25 cellular contexts compared by ENCODE assay signal in the genomic region with DNA sequence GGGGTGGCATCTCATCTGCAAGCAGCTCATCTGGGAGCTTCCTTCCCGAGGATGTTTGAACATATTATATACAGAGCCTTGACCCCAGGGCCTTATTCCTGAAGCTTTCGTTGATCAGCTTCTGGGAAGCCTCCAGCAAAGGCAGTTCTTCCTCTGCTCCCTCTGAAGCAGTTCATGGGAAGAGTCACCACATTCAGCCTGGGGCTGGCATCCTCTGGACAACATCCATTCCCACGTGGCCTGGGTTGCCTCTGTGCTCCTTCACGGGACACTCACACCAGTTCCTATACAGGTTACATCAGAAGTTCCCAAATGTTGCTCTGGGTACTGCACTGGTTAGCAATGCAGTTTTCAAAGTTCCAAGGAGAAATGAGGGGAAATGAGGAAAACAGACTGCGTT. TPM values are rescaled to one million over a fixed set of nuclear protein-coding genes. Genes with fewer than 3 reads are reported as not detected.
DNase-seq lines count a peak whose midpoint lies in the region; ATAC-seq, FAIRE-seq and TF ChIP-seq lines count a peak whose summit lies in the region.
"Had no signal": no experiment of that assay in that cellular context is flagged by ENCODE, and none has a peak within 500 bp of the region (broad histone marks: within the 10 kb centered on the region; RNA-seq: fewer than 3 reads in every experiment).

No MANE protein-coding gene starts in this region.

- H3K4me3 ChIP-seq in left ventricle myocardium inferior (no peak overlapping the region), gastroesophageal sphincter (no peak overlapping the region), gastrocnemius medialis (no peak overlapping the region), vagina (no peak overlapping the region)
- H3K4me3 ChIP-seq: adrenal gland, mucosa of descending colon, right lobe of liver had no signal

- 31% methylated on average over 4 of the region's 5 CpGs; no CpG with 5 or more reads in 1 of the 2 donors for WGBS in gastroesophageal sphincter (ENCODE audit: low coverage in 1 of 2), 2 donors

- H3K27ac ChIP-seq in left ventricle myocardium inferior (replicated peaks) (peak overlapping the region; percentile 89), gastroesophageal sphincter (peak overlapping the region; percentile 94 to 99 (median 98)), gastrocnemius medialis (peak overlapping the region; percentile 70 to 78 (median 76)), vagina (peak overlapping the region; percentile 87)
- H3K27ac ChIP-seq: neutrophil, right lobe of liver had no signal

- TF ChIP-seq CTCF in left ventricle myocardium inferior (IDR thresholded peaks at IDR 0.05; ENCODE audit: borderline replicate concordance) (no peak), gastroesophageal sphincter (IDR thresholded peaks at IDR 0.05) (no peak), gastrocnemius medialis (IDR thresholded peaks at IDR 0.05 in 4 of 5, conservative IDR thresholded peaks at IDR 0.05 in 1 of 5) (no peak), vagina (IDR thresholded peaks at IDR 0.05) (no peak)

- intact Hi-C loops in left ventricle myocardium inferior (cut with micrococcal nuclease), result no loop called here
- intact Hi-C loops in left cardiac atrium (cut with DNase I), result no loop called here
- intact Hi-C loops in gastrocnemius medialis (cut with DNase I; ENCODE audit: low total_unique reads), result no loop called here
- intact Hi-C loops in vagina (cut with DNase I), result loop anchor here (10.0 kb wide), 1 partner anchor 78 kb away; no protein-coding TSS in a partner anchor

- H3K9me3 ChIP-seq in left ventricle myocardium inferior (replicated peaks) (no peaks in the 10 kb centered on the region), gastroesophageal sphincter (no peaks in the 10 kb centered on the region), gastrocnemius medialis (no peaks in the 10 kb centered on the region), vagina (no peaks in the 10 kb centered on the region)
- H3K9me3 ChIP-seq: adrenal gland, mucosa of descending colon, neutrophil, right lobe of liver had no signal

- in situ Hi-C loops in gastrocnemius medialis (cut with MboI; ENCODE audit: low sequenced_read_pairs in 4 of 4), result no loop called here

- peaks cover 4% of the 10 kb centered on the region for H3K36me3 ChIP-seq in left ventricle myocardium inferior
- no peaks in the 10 kb centered on the region for H3K36me3 ChIP-seq in gastroesophageal sphincter
- H3K36me3 ChIP-seq in gastrocnemius medialis, result no peaks in the 10 kb centered on the region
- H3K36me3 ChIP-seq in vagina, result no peaks in the 10 kb centered on the region
- H3K36me3 ChIP-seq: adrenal gland, neutrophil, right lobe of liver had no signal

- no peak for TF ChIP-seq POLR2A in gastroesophageal sphincter (IDR thresholded peaks at IDR 0.05)
- no peak for TF ChIP-seq POLR2A in gastrocnemius medialis (IDR thresholded peaks at IDR 0.05)
- TF ChIP-seq POLR2A in vagina (IDR thresholded peaks at IDR 0.05), result no peak

- H3K4me1 ChIP-seq in left ventricle myocardium inferior (peaks cover 100% of the 10 kb centered on the region), gastroesophageal sphincter (peaks cover 34 to 100% (median 53%) of the 10 kb centered on the region in 3 donors), gastrocnemius medialis (peaks cover 23 to 54% of the 10 kb centered on the region in 2 donors), vagina (peaks cover 69% of the 10 kb centered on the region)
- H3K4me1 ChIP-seq: right lobe of liver had no signal

- H3K27me3 ChIP-seq in left ventricle myocardium inferior (ENCODE audit: low read depth) (no peaks in the 10 kb centered on the region), gastroesophageal sphincter (no peaks in the 10 kb centered on the region), gastrocnemius medialis (no peaks in the 10 kb centered on the region), vagina (no peaks in the 10 kb centered on the region)
- H3K27me3 ChIP-seq: adrenal gland, right lobe of liver had no signal

- FAIRE-seq in urothelium cell line (lab: Jason Lieb, UNC), result no peak
- FAIRE-seq: frontal cortex, GM19239, H1 had no signal

- TF ChIP-seq EP300 in gastroesophageal sphincter (IDR thresholded peaks at IDR 0.05), result no peak

- DNase-seq in left ventricle myocardium inferior (no peak), left cardiac atrium (no peak), gastrocnemius medialis (no peak), vagina (ENCODE audit: extremely low spot score in 2 of 2) (no peak), urothelium cell line (ENCODE audit: low spot score) (no peak)
- DNase-seq: activated CD4-positive, alpha-beta T cell treated with anti-CD3 and anti-CD28 coated beads, Interleukin-2, amount 10 ng/mL, durations not matched to agents 24 days and 14 days; activated CD8-positive, alpha-beta memory T cell treated with anti-CD3 and anti-CD28 coated beads, Interleukin-2, amount 50 U/mL, for 48 hours; activated gamma-delta T cell treated with Interleukin-2 at 50 U/mL for 16 hours; effector memory CD8-positive, alpha-beta T cell; GDM1; mucosa of descending colon; NCI-H524; right lobe of liver; SHP77 treated with DMSO at 0.1 percent for 48 hours; stimulated activated CD4-positive, alpha-beta T cell treated with anti-CD3 and anti-CD28 coated beads, Interleukin-1b, Interleukin-23, amount 100 ng/mL, for 48 hours; stimulated activated naive CD4-positive, alpha-beta T cell; T-cell had no signal

- ATAC-seq in left cardiac atrium (no peak), gastroesophageal sphincter (no peak), gastrocnemius medialis (no peak), HG03025 (IDR thresholded peaks at IDR 0.05; ENCODE audit: low FRiP score, unreplicated experiment) (no peak), HG03378 (IDR thresholded peaks at IDR 0.05; ENCODE audit: unreplicated experiment) (no peak)
- ATAC-seq: effector memory CD8-positive, alpha-beta T cell; mucosa of descending colon; right lobe of liver; T-cell had no signal

RNA-seq across cellular contexts. Expression of gene COL4A2, which starts 29.6 kb away (rescaled TPM):
- total RNA-seq in left ventricle myocardium inferior, result 117 TPM
- total RNA-seq in left cardiac atrium, result 100 to 1,000 TPM; 176 to 384 TPM
- total RNA-seq in gastroesophageal sphincter, result 100 to 1,000 TPM; 478 to 945 (median 543) TPM
- 10 to 100 TPM; 51.2 to 85.8 (median 70.5) TPM for total RNA-seq in gastrocnemius medialis
- total RNA-seq in vagina, result 180 TPM
- total RNA-seq: activated CD4-positive, alpha-beta T cell treated with anti-CD3 and anti-CD28 coated beads, Interleukin-2, amount 10 ng/mL, durations not matched to agents 24 days and 14 days had no signal

RNA-seq across cellular contexts. Expression of gene COL4A1, which starts 29.7 kb away (rescaled TPM):
- total RNA-seq in left ventricle myocardium inferior (120 TPM), left cardiac atrium (100 to 1,000 TPM; 210 to 456 TPM), gastroesophageal sphincter (100 to 1,000 TPM; 278 to 618 (median 440) TPM), gastrocnemius medialis (100 to 1,000 TPM in 3 of 4 donors, 10 to 100 TPM in 1; 60.5 to 127 (median 120) TPM), vagina (178 TPM)
- total RNA-seq: activated CD4-positive, alpha-beta T cell treated with anti-CD3 and anti-CD28 coated beads, Interleukin-2, amount 10 ng/mL, durations not matched to agents 24 days and 14 days had no signal
